ENCODE assay signal across 17 cellular contexts in the genomic region with DNA sequence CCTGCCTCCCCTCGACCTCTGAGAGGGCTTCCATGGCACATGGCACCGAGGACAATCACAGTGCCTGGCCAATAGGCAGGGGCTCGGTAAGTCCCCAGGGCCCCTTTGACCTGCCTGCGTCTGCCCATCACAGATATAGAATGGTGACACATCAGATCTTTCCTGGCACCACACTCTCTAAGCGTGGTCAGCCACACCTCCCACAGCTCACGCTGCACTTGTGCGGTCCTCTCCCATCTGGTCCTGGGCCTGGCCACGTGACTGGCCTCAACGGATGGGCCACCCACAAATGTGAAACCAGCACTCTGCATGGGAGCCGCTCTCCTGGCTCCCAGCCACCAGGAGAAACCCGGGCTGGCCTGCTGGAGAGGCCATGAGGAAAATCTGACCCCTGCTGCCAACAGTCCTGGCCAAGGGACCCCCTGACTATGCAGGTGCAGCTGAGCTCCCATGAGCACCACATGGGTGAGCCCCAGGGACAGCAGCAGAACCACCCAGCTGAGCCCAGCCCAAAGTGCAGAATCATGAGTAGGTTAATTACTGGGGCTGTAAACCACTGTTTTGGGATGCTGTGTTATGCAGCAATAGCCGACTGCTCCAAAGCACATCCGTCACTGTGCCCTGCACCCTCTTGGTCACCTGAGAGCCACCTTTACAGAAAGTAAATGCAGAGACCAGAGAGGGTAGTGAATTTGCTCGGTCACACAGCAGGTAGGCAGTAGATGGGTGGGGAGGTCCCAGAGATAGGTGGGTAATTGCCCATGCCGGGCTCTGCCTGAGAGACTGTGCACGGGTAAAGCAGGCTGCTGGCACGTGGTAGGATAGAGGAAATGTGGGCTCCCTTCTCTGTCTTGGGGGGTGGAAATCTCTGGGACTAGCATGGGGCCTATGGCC. TPM values are rescaled to one million over a fixed set of nuclear protein-coding genes. Genes with fewer than 3 reads are reported as not detected.
DNase-seq lines count a peak whose midpoint lies in the region; ATAC-seq, FAIRE-seq and TF ChIP-seq lines count a peak whose summit lies in the region.
"Had no signal": no experiment of that assay in that cellular context is flagged by ENCODE, and none has a peak within 500 bp of the region (broad histone marks: within the 10 kb centered on the region; RNA-seq: fewer than 3 reads in every experiment).

No MANE protein-coding gene starts in this region.

- no peaks in the 10 kb centered on the region for H3K79me2 ChIP-seq in K562 (ENCODE audit: control insufficient read depth, insufficient read depth, low read length)

- no peaks in the 10 kb centered on the region for H4K20me1 ChIP-seq in K562 (replicated peaks; ENCODE audit: control insufficient read depth, insufficient read depth, low read length)

- FAIRE-seq in K562 (lab: Jason Lieb, UNC): peak; percentile 73
- FAIRE-seq: endothelial cell of umbilical vein, urothelium cell line had no signal

- no peak overlapping the region for H2AFZ ChIP-seq in K562 (ENCODE audit: low read depth, low read length)

- DNase-seq in ACHN: peak; percentile 93
- DNase-seq in NT2/D1 (ENCODE audit: low read depth, low spot score): no peak
- DNase-seq in K562 (ENCODE audit: extremely low read depth in 1 of 4, low spot score in 3 of 4): peak; percentile 37 to 59 (median 52)
- no peak for DNase-seq in posterior cingulate gyrus
- DNase-seq in AG08396 (ENCODE audit: low spot score): no peak
- no peak for DNase-seq in aorta
- DNase-seq: activated CD4-positive, alpha-beta T cell treated with anti-CD3 and anti-CD28 coated beads, Interleukin-2, amount 50 U/mL, for 48 hours; activated T-cell treated with anti-CD3 and anti-CD28 coated beads, Interleukin-2, amount 50 U/mL, for 24 hours; CD8-positive, alpha-beta T cell; foreskin keratinocyte; left cardiac atrium; NCI-H146; RPMI8226; WERI-Rb-1 had no signal

- H3K9me3 ChIP-seq in NT2/D1 (ENCODE audit: insufficient read depth, low read length) (peaks cover 9% of the 10 kb centered on the region; the same call in 1 of the 2 replicates), K562 (replicated peaks; ENCODE audit: control insufficient read depth, insufficient read depth, low read depth, low read length) (no peaks in the 10 kb centered on the region), aorta (ENCODE audit: control insufficient read depth, low read length) (no peaks in the 10 kb centered on the region)

- peaks cover 52% of the 10 kb centered on the region for H3K36me3 ChIP-seq in NT2/D1 (ENCODE audit: insufficient read depth, insufficient read length, low read length)
- peaks cover 33% of the 10 kb centered on the region; the same call in 1 of the 3 replicates for H3K36me3 ChIP-seq in K562 (ENCODE audit: control insufficient read depth, insufficient read depth, low read length)
- H3K36me3 ChIP-seq in aorta (ENCODE audit: control insufficient read depth in 1 of 2, insufficient read depth in 2 of 2, low read length in 1 of 2): peaks cover 3 to 5% of the 10 kb centered on the region in 2 donors

- TF ChIP-seq RAD21 in K562 (CRISPR knock-in tag; conservative IDR thresholded peaks at IDR 0.05 in 1 of 2, IDR thresholded peaks at IDR 0.05 in 1 of 2): no peak

- H3K27ac ChIP-seq in K562 (ENCODE audit: extremely low read depth, low read depth, low read length) (no peak overlapping the region), aorta (ENCODE audit: low read depth in 1 of 2, low read length in 2 of 2) (no peak overlapping the region)
- H3K27ac ChIP-seq: coronary artery, foreskin keratinocyte, WERI-Rb-1 had no signal

- in situ Hi-C loops in ACHN (cut with HindIII; ENCODE audit: low pct_ligation_motif_present, low pct_unique_long_range_greater_than_20kb, low sequenced_read_pairs) (no loop called here), K562 (cut with MboI) (no loop called here)

- WGBS in K562 (ENCODE audit: insufficient coverage, low coverage, missing lambda C conversion rate): 42% methylated on average over 17 of the region's 17 CpGs
- WGBS in aorta, 2 donors: 87 to 89% methylated on average over 17 of the region's 17 CpGs

- POLR2A ChIA-PET in K562 (lab: Yijun Ruan, JAX): interaction anchor here (0.7 to 0.9 kb wide), 2 partner anchors 10 to 12 kb away, joined by 3 to 4 read pairs; partner anchors contain the start of genes BORCS8, MEF2B and RFXANK

- intact Hi-C loops in K562 (cut with micrococcal nuclease) (no loop called here), posterior cingulate gyrus (cut with DNase I) (no loop called here), aorta (cut with DNase I) (loop anchor here in 1 of 2 donors (5.0 kb wide), 1 partner anchor 122 kb away; no protein-coding TSS in a partner anchor)

- no peak for TF ChIP-seq CTCF in K562 (IDR thresholded peaks at IDR 0.05 in 2 of 3, conservative IDR thresholded peaks at IDR 0.05 in 1 of 3; ENCODE audit: insufficient read depth in 2 of 3, low read depth in 1 of 3, low read length in 3 of 3)

- H3K4me1 ChIP-seq in NT2/D1 (ENCODE audit: insufficient read depth, insufficient read length): peaks cover 5% of the 10 kb centered on the region
- H3K4me1 ChIP-seq in K562 (replicated peaks in 1 of 2; ENCODE audit: control insufficient read depth in 2 of 2, insufficient read depth in 2 of 2, low read length in 2 of 2): peaks cover 12 to 31% of the 10 kb centered on the region in 2 experiments; a peak in 4 of 5 replicates
- no peaks in the 10 kb centered on the region for H3K4me1 ChIP-seq in aorta (ENCODE audit: control insufficient read depth in 1 of 2, insufficient read depth in 2 of 2, low read length in 2 of 2)
- H3K4me1 ChIP-seq: foreskin keratinocyte had no signal

- no peak for TF ChIP-seq EP300 in K562 (IDR thresholded peaks at IDR 0.05; ENCODE audit: low read length)

- H3K4me3 ChIP-seq in NT2/D1 (ENCODE audit: insufficient read length, low read depth): no peak overlapping the region
- H3K4me3 ChIP-seq in K562: no peak overlapping the region
- no peak overlapping the region for H3K4me3 ChIP-seq in aorta (ENCODE audit: low read length in 2 of 2)
- H3K4me3 ChIP-seq: coronary artery had no signal

- CTCF ChIA-PET in K562 (lab: Yijun Ruan, JAX; ENCODE audit: low intra/inter-chr PET ratio): no interaction called here

- peak overlapping the region; percentile 5; the same call in 1 of the 2 replicates for H3K4me2 ChIP-seq in K562 (ENCODE audit: insufficient read depth, low read length)

- H3K9me1 ChIP-seq in K562 (ENCODE audit: control insufficient read depth, insufficient read depth, low read length): peaks cover 9% of the 10 kb centered on the region

- H3K27me3 ChIP-seq in NT2/D1 (ENCODE audit: insufficient read depth, insufficient read length) (no peaks in the 10 kb centered on the region), K562 (ENCODE audit: control insufficient read depth in 2 of 2, insufficient read depth in 2 of 2, low read length in 2 of 2) (no peaks in the 10 kb centered on the region), aorta (ENCODE audit: control insufficient read depth in 1 of 2, insufficient read depth in 2 of 2, low read length in 1 of 2) (no peaks in the 10 kb centered on the region)
- H3K27me3 ChIP-seq: foreskin keratinocyte had no signal

- H3K9ac ChIP-seq in NT2/D1 (ENCODE audit: insufficient read length, low read depth): peak overlapping the region; percentile 56
- peak overlapping the region in 1 of 2 experiments; percentile 84; a peak in 2 of 4 replicates for H3K9ac ChIP-seq in K562 (ENCODE audit: insufficient read depth in 1 of 2, low read depth in 2 of 2, low read length in 2 of 2)

- no TSS peak for BruUV-seq in K562 (replicated peaks; lab: Mats Ljungman, UMichigan)

- ATAC-seq in K562 (peak; percentile 43), aorta (ENCODE audit: low FRiP score) (no peak)
- ATAC-seq: CD8-positive, alpha-beta T cell; foreskin keratinocyte; left cardiac atrium had no signal

- TF ChIP-seq POLR2A in K562 (conservative IDR thresholded peaks at IDR 0.05): no peak

RNA-seq across cellular contexts. Expression of gene MEF2B, which starts 9.7 kb away (rescaled TPM):
- 1.4 TPM in 1 of 2 replicates, not detected in the other for total RNA-seq in K562 (2011; cell fraction: chromatin; rRNA removed; ENCODE audit: low replicate concordance)
- 1.2 and 1.7 TPM in 2 replicates for total RNA-seq in K562 (2011; cell fraction: nucleolus; rRNA removed)
- total RNA-seq in K562 (2011; cell fraction: nucleoplasm; rRNA removed): 1.4 and 1.8 TPM in 2 replicates
- total RNA-seq in K562 (2014; rRNA removed) (0.16 and 0.77 TPM in 2 replicates), K562 (2014; rRNA removed; fragmentation: Illumina TruSeq; extraction: Trizol) (not detected in 2 replicates), K562 (2015; rRNA removed; fragmentation: Illumina TruSeq; extraction: Trizol) (0.14 and 0.23 TPM in 2 replicates), K562 (2021) (0.72 and 1.9 TPM in 2 replicates), aorta (1 to 10 TPM; 1.6 to 2.4 TPM)
- polyA plus RNA-seq in K562 (2011; rRNA removed) (0.15 and 0.26 TPM in 2 replicates), K562 (2014; fragmentation: Illumina TruSeq; extraction: Trizol) (0.65 and 1.0 TPM in 2 replicates), K562 (2014; fragmentation: Nextera tagmentation; extraction: Ambion mirVana) (not detected), K562 (2014; rRNA removed) (0.46 and 1.1 TPM in 2 replicates), aorta (1 to 10 TPM in 1 of 2 donors, not detected in 1; 1.8 TPM)
- polyA plus RNA-seq in K562 (2011; cell fraction: cytosol; rRNA removed): 0.12 and 0.25 TPM in 2 replicates
- polyA plus RNA-seq in K562 (2011; cell fraction: nucleus; rRNA removed): 1.1 and 1.8 TPM in 2 replicates
- polyA plus RNA-seq in K562 (2012): 0.14 and 7.0 TPM in 2 replicates
- not detected in 2 replicates for polyA minus RNA-seq in K562 (2011; rRNA and poly(A)+ RNA removed)
- polyA minus RNA-seq in K562 (2011; cell fraction: cytosol; rRNA and poly(A)+ RNA removed): not detected in 2 replicates
- 0.27 and 0.89 TPM in 2 replicates for polyA minus RNA-seq in K562 (2011; cell fraction: nucleus; rRNA and poly(A)+ RNA removed)

RNA-seq across cellular contexts. Expression of gene BORCS8, which starts 12.2 kb away (rescaled TPM):
- total RNA-seq in K562 (2011; cell fraction: chromatin; rRNA removed; ENCODE audit: low replicate concordance): 26.1 and 65.6 TPM in 2 replicates
- total RNA-seq in K562 (2011; cell fraction: nucleolus; rRNA removed): 31.4 and 35.8 TPM in 2 replicates
- total RNA-seq in K562 (2011; cell fraction: nucleoplasm; rRNA removed): 36.1 and 51.5 TPM in 2 replicates
- total RNA-seq in K562 (2014; rRNA removed): 33.3 and 33.6 TPM in 2 replicates
- total RNA-seq in K562 (2014; rRNA removed; fragmentation: Illumina TruSeq; extraction: Trizol): 7.9 and 11.3 TPM in 2 replicates
- total RNA-seq in K562 (2015; rRNA removed; fragmentation: Illumina TruSeq; extraction: Trizol): 16.3 and 17.3 TPM in 2 replicates
- 30.4 and 30.5 TPM in 2 replicates for total RNA-seq in K562 (2021)
- polyA plus RNA-seq in K562 (2011; rRNA removed): 11.2 and 12.7 TPM in 2 replicates
- 12.3 and 35.6 TPM in 2 replicates for polyA plus RNA-seq in K562 (2011; cell fraction: cytosol; rRNA removed)
- 20.9 and 34.2 TPM in 2 replicates for polyA plus RNA-seq in K562 (2011; cell fraction: nucleus; rRNA removed)
- 17.6 and 20.6 TPM in 2 replicates for polyA plus RNA-seq in K562 (2012)
- polyA plus RNA-seq in K562 (2014; fragmentation: Illumina TruSeq; extraction: Trizol): 24.4 and 31.3 TPM in 2 replicates
- 1 to 10 TPM; 4.6 to 9.4 TPM for polyA plus RNA-seq in K562 (2014; fragmentation: Nextera tagmentation; extraction: Ambion mirVana)
- polyA plus RNA-seq in K562 (2014; rRNA removed): 28.7 and 29.9 TPM in 2 replicates
- polyA minus RNA-seq in K562 (2011; rRNA and poly(A)+ RNA removed): 3.8 and 6.9 TPM in 2 replicates
- 6.7 and 7.9 TPM in 2 replicates for polyA minus RNA-seq in K562 (2011; cell fraction: cytosol; rRNA and poly(A)+ RNA removed)
- 5.7 and 7.3 TPM in 2 replicates for polyA minus RNA-seq in K562 (2011; cell fraction: nucleus; rRNA and poly(A)+ RNA removed)
- total RNA-seq in aorta: 10 to 100 TPM; 27.1 to 28.2 TPM
- 10 to 100 TPM; 14.4 to 47.9 TPM for polyA plus RNA-seq in aorta

RNA-seq across cellular contexts. Expression of gene RFXANK, which starts 12.3 kb away (rescaled TPM):
- 68.6 and 223 TPM in 2 replicates for total RNA-seq in K562 (2011; cell fraction: chromatin; rRNA removed; ENCODE audit: low replicate concordance)
- total RNA-seq in K562 (2011; cell fraction: nucleolus; rRNA removed): 202 and 233 TPM in 2 replicates
- total RNA-seq in K562 (2011; cell fraction: nucleoplasm; rRNA removed): 103 and 126 TPM in 2 replicates
- 152 and 203 TPM in 2 replicates for total RNA-seq in K562 (2014; rRNA removed)
- 79.8 and 106 TPM in 2 replicates for total RNA-seq in K562 (2014; rRNA removed; fragmentation: Illumina TruSeq; extraction: Trizol)
- total RNA-seq in K562 (2015; rRNA removed; fragmentation: Illumina TruSeq; extraction: Trizol): 158 and 164 TPM in 2 replicates
- total RNA-seq in K562 (2021): 176 and 185 TPM in 2 replicates
- 68.6 and 70.4 TPM in 2 replicates for polyA plus RNA-seq in K562 (2011; rRNA removed)
- 91.9 and 206 TPM in 2 replicates for polyA plus RNA-seq in K562 (2011; cell fraction: cytosol; rRNA removed)
- 256 and 295 TPM in 2 replicates for polyA plus RNA-seq in K562 (2011; cell fraction: nucleus; rRNA removed)
- 186 and 218 TPM in 2 replicates for polyA plus RNA-seq in K562 (2012)
- 181 and 187 TPM in 2 replicates for polyA plus RNA-seq in K562 (2014; fragmentation: Illumina TruSeq; extraction: Trizol)
- 100 to 1,000 TPM in 1 of 2 experiments, 10 to 100 TPM in 1; 81.4 to 150 TPM for polyA plus RNA-seq in K562 (2014; fragmentation: Nextera tagmentation; extraction: Ambion mirVana)
- polyA plus RNA-seq in K562 (2014; rRNA removed): 138 and 143 TPM in 2 replicates
- 23.8 and 46.5 TPM in 2 replicates for polyA minus RNA-seq in K562 (2011; rRNA and poly(A)+ RNA removed)
- 50.6 and 74.2 TPM in 2 replicates for polyA minus RNA-seq in K562 (2011; cell fraction: cytosol; rRNA and poly(A)+ RNA removed)
- polyA minus RNA-seq in K562 (2011; cell fraction: nucleus; rRNA and poly(A)+ RNA removed): 71.6 and 78.2 TPM in 2 replicates
- 10 to 100 TPM; 33.1 to 44.0 TPM for total RNA-seq in aorta
- 100 to 1,000 TPM in 1 of 2 donors, 10 to 100 TPM in 1; 42.3 to 199 TPM for polyA plus RNA-seq in aorta

RNA-seq across cellular contexts. Expression of gene NR2C2AP, which starts 23.4 kb away (rescaled TPM):
- total RNA-seq in K562 (2011; cell fraction: chromatin; rRNA removed; ENCODE audit: low replicate concordance): 15.0 and 44.6 TPM in 2 replicates
- 37.5 and 41.5 TPM in 2 replicates for total RNA-seq in K562 (2011; cell fraction: nucleolus; rRNA removed)
- 28.9 and 30.6 TPM in 2 replicates for total RNA-seq in K562 (2011; cell fraction: nucleoplasm; rRNA removed)
- total RNA-seq in K562 (2014; rRNA removed) (31.3 and 33.1 TPM in 2 replicates), K562 (2014; rRNA removed; fragmentation: Illumina TruSeq; extraction: Trizol) (23.1 and 26.3 TPM in 2 replicates), K562 (2015; rRNA removed; fragmentation: Illumina TruSeq; extraction: Trizol) (26.4 TPM in 2 replicates), K562 (2021) (32.4 and 35.6 TPM in 2 replicates), aorta (10 to 100 TPM in 1 of 2 donors, 1 to 10 TPM in 1; 9.8 to 11.9 TPM)
- polyA plus RNA-seq in K562 (2011; rRNA removed) (22.3 and 23.7 TPM in 2 replicates), K562 (2014; fragmentation: Illumina TruSeq; extraction: Trizol) (30.3 and 33.1 TPM in 2 replicates), K562 (2014; fragmentation: Nextera tagmentation; extraction: Ambion mirVana) (10 to 100 TPM; 55.3 to 77.4 TPM), K562 (2014; rRNA removed) (37.5 and 39.0 TPM in 2 replicates), aorta (10 to 100 TPM; 12.8 to 21.8 TPM)
- polyA plus RNA-seq in K562 (2011; cell fraction: cytosol; rRNA removed): 19.2 and 25.1 TPM in 2 replicates
- polyA plus RNA-seq in K562 (2011; cell fraction: nucleus; rRNA removed): 56.3 and 62.7 TPM in 2 replicates
- 22.1 and 26.0 TPM in 2 replicates for polyA plus RNA-seq in K562 (2012)
- polyA minus RNA-seq in K562 (2011; rRNA and poly(A)+ RNA removed): 8.9 and 10.0 TPM in 2 replicates
- 5.2 and 8.1 TPM in 2 replicates for polyA minus RNA-seq in K562 (2011; cell fraction: cytosol; rRNA and poly(A)+ RNA removed)
- 10.4 and 19.0 TPM in 2 replicates for polyA minus RNA-seq in K562 (2011; cell fraction: nucleus; rRNA and poly(A)+ RNA removed)

RNA-seq across cellular contexts. Expression of gene NCAN, which starts 32.0 kb away (rescaled TPM):
- 0.14 TPM in 1 of 2 replicates, not detected in the other for total RNA-seq in K562 (2011; cell fraction: chromatin; rRNA removed; ENCODE audit: low replicate concordance)
- under 0.01 and 0.17 TPM in 2 replicates for total RNA-seq in K562 (2011; cell fraction: nucleolus; rRNA removed)
- total RNA-seq in K562 (2011; cell fraction: nucleoplasm; rRNA removed): 0.15 TPM in 1 of 2 replicates, not detected in the other
- total RNA-seq in K562 (2014; rRNA removed): not detected in 2 replicates
- total RNA-seq in K562 (2014; rRNA removed; fragmentation: Illumina TruSeq; extraction: Trizol): not detected in 2 replicates
- total RNA-seq in K562 (2015; rRNA removed; fragmentation: Illumina TruSeq; extraction: Trizol): not detected in 2 replicates
- 0.04 and 0.07 TPM in 2 replicates for total RNA-seq in K562 (2021)
- polyA plus RNA-seq in K562 (2011; rRNA removed): not detected in 2 replicates
- polyA plus RNA-seq in K562 (2011; cell fraction: cytosol; rRNA removed): 0.04 TPM in 1 of 2 replicates, not detected in the other
- polyA plus RNA-seq in K562 (2011; cell fraction: nucleus; rRNA removed): 0.03 TPM in 1 of 2 replicates, not detected in the other
- 0.04 and 0.05 TPM in 2 replicates for polyA plus RNA-seq in K562 (2012)
- not detected in 2 replicates for polyA plus RNA-seq in K562 (2014; fragmentation: Illumina TruSeq; extraction: Trizol)
- polyA plus RNA-seq in K562 (2014; fragmentation: Nextera tagmentation; extraction: Ambion mirVana): not detected
- not detected in 2 replicates for polyA plus RNA-seq in K562 (2014; rRNA removed)
- not detected in 2 replicates for polyA minus RNA-seq in K562 (2011; rRNA and poly(A)+ RNA removed)
- polyA minus RNA-seq in K562 (2011; cell fraction: cytosol; rRNA and poly(A)+ RNA removed): not detected in 2 replicates
- polyA minus RNA-seq in K562 (2011; cell fraction: nucleus; rRNA and poly(A)+ RNA removed): 0.11 TPM in 1 of 2 replicates, not detected in the other
- total RNA-seq in aorta: not detected
- polyA plus RNA-seq in aorta: not detected
- total RNA-seq: CD8-positive, alpha-beta T cell; endothelial cell of umbilical vein; foreskin keratinocyte; left cardiac atrium had no signal
- polyA plus RNA-seq: endothelial cell of umbilical vein, foreskin keratinocyte had no signal

Comparison
In these comparisons a context has a peak if more than half of its experiments do, and no peak if none do; other contexts are left out.
1. DNase-seq: peak in ACHN (single experiment) and K562 (4 of 4); none in NT2/D1 (single experiment), posterior cingulate gyrus (0 of 10), AG08396 (single experiment) and aorta (0 of 2).